1 cellular context compared by ENCODE assay signal in genomic region chr9:127865645-127866464, GRCh38.
TF ChIP-seq lines count a peak whose summit lies in the region.

No MANE protein-coding gene starts in this region.

TF ChIP-seq in H1, 55 proteins besides CTCF, POLR2A, EP300 and RAD21:
- no peak for TF ChIP-seq YY1 (IDR thresholded peaks at IDR 0.05; ENCODE audit: low read depth, low read length)
- no peak for TF ChIP-seq BRCA1 (IDR thresholded peaks at IDR 0.05; ENCODE audit: low read depth, low read length)
- TF ChIP-seq EGR1 (IDR thresholded peaks at IDR 0.05; ENCODE audit: borderline replicate concordance, low read depth, low read length): no peak
- no peak for TF ChIP-seq SP2 (IDR thresholded peaks at IDR 0.05; ENCODE audit: low read length)
- no peak for TF ChIP-seq SAP30 (IDR thresholded peaks at IDR 0.05; ENCODE audit: insufficient read depth, insufficient replicate concordance, low read length)
- TF ChIP-seq ZNF274 (IDR thresholded peaks at IDR 0.05; ENCODE audit: borderline replicate concordance, extremely low read depth, low read length): no peak
- TF ChIP-seq PHF8 (conservative IDR thresholded peaks at IDR 0.05; ENCODE audit: low read depth, low read length): no peak
- TF ChIP-seq JUN (IDR thresholded peaks at IDR 0.05; ENCODE audit: low read depth, low read length): no peak
- no peak for TF ChIP-seq TCF12 (IDR thresholded peaks at IDR 0.05; ENCODE audit: low read depth, low read length)
TF ChIP-seq in H1: peak in this region for 0.
